32 cellular contexts compared by ENCODE assay signal in the genomic region with DNA sequence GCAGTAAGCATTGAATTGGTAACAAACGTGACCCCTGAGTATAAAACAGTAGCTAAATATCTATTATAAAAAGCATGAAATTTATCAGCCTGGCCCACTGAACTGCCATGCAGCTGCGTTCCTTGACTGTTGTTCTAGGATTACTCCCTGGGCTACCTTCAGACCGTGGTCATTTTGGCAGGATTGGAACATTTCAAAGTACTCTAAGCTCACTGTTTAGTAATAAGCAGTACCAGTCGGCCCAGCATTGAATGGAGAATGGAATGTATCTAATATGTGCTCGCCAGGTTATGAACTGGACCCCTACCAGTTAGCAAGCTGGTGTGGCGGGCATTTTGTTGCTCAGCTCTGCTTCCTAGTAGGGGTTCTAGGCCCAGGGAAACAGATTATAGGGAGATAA.
A peak's percentile ranks its signal among the peaks of the same experiment; 100 is the strongest.
DNase-seq lines count a peak whose midpoint lies in the region; ATAC-seq, FAIRE-seq and TF ChIP-seq lines count a peak whose summit lies in the region.
"Had no signal": no experiment of that assay in that cellular context is flagged by ENCODE, and none has a peak within 500 bp of the region (broad histone marks: within the 10 kb centered on the region; RNA-seq: fewer than 3 reads in every experiment).

No MANE protein-coding gene starts in this region.

- H3K79me2 ChIP-seq in GM23248 (ENCODE audit: insufficient read depth), result peaks cover 28% of the 10 kb centered on the region; the same call in 1 of the 2 replicates

- H3K27ac ChIP-seq in GM23248 (peak overlapping the region; percentile 28; the same call in 1 of the 2 replicates), SJCRH30 (peak overlapping the region; percentile 48; the same call in 1 of the 2 replicates), epithelial cell of prostate (peak overlapping the region; percentile 2), psoas muscle (no peak overlapping the region)
- H3K27ac ChIP-seq: adrenal gland, BLaER1 had no signal

- H4K20me1 ChIP-seq in GM23248 (ENCODE audit: insufficient read depth), result no peaks in the 10 kb centered on the region
- H4K20me1 ChIP-seq: BLaER1 had no signal

- H3K4me1 ChIP-seq in GM23248 (ENCODE audit: insufficient read depth) (peaks cover 35% of the 10 kb centered on the region), SJCRH30 (peaks cover 18% of the 10 kb centered on the region), psoas muscle (peaks cover 11% of the 10 kb centered on the region)
- H3K4me1 ChIP-seq: adrenal gland, BLaER1 had no signal

- FAIRE-seq in GM19239 (lab: Jason Lieb, UNC), result no peak

- no peaks in the 10 kb centered on the region for H3K27me3 ChIP-seq in GM23248 (replicated peaks; ENCODE audit: insufficient read depth)
- no peaks in the 10 kb centered on the region for H3K27me3 ChIP-seq in SJCRH30
- H3K27me3 ChIP-seq in psoas muscle (ENCODE audit: insufficient read depth in 3 of 3, low read length in 2 of 3), result no peaks in the 10 kb centered on the region
- H3K27me3 ChIP-seq: adrenal gland, BLaER1 had no signal

- H2AFZ ChIP-seq in GM23248, result no peak overlapping the region

- no peak for DNase-seq in GM23248
- DNase-seq in SJCRH30, result peak in 1 of 2 experiments; percentile 28
- no peak for DNase-seq in epithelial cell of prostate (ENCODE audit: low read depth, low spot score)
- no peak for DNase-seq in psoas muscle
- no peak for DNase-seq in H4 (ENCODE audit: low spot score)
- DNase-seq in GM19238 (ENCODE audit: insufficient read length, low spot score), result no peak
- DNase-seq in GM19239 (ENCODE audit: insufficient read length, low spot score), result no peak
- DNase-seq: activated CD4-positive, CD25-positive, alpha-beta regulatory T cell; activated CD8-positive, alpha-beta memory T cell treated with anti-CD3 and anti-CD28 coated beads, Interleukin-2, amount 10 ng/mL, durations not matched to agents 7 days and 5 days; activated naive CD4-positive, alpha-beta T cell treated with Interleukin-2 at 50 U/mL for 16 hours; activated T-cell treated with anti-CD3 and anti-CD28 coated beads, Interleukin-2, amount 50 U/mL, for 48 hours; adrenal gland; central memory CD4-positive, alpha-beta T cell; COR-L47; dermis blood vessel endothelial cell; GDM1; KG1; MM.1S; naive thymus-derived CD4-positive, alpha-beta T cell; NCI-H1417 treated with DMSO at 0.1 percent for 48 hours; NCI-H2081; NCI-H774; occipital lobe; retina; stimulated activated CD4-positive, alpha-beta T cell treated with anti-CD3 and anti-CD28 coated beads, Interleukin-4, amount 100 ng/mL, for 4 hours; SW 1271; T1000 had no signal

- no peak for TF ChIP-seq CTCF in psoas muscle (IDR thresholded peaks at IDR 0.05)

- no peak overlapping the region for H3K4me2 ChIP-seq in GM23248 (ENCODE audit: unreplicated experiment)
- H3K4me2 ChIP-seq: BLaER1 had no signal

- no peak overlapping the region for H3K4me3 ChIP-seq in GM23248
- no peak overlapping the region for H3K4me3 ChIP-seq in SJCRH30
- no peak overlapping the region for H3K4me3 ChIP-seq in psoas muscle
- H3K4me3 ChIP-seq: adrenal gland, BLaER1 had no signal

- H3K36me3 ChIP-seq in GM23248 (ENCODE audit: low read depth) (peaks cover 80% of the 10 kb centered on the region), SJCRH30 (peaks cover 24% of the 10 kb centered on the region), psoas muscle (ENCODE audit: insufficient read depth in 1 of 2, low read depth in 1 of 2) (peaks cover 0 to 47% of the 10 kb centered on the region in 2 donors)
- H3K36me3 ChIP-seq: adrenal gland, BLaER1 had no signal

- intact Hi-C loops in psoas muscle (cut with DNase I), result no loop called here

- in situ Hi-C loops in GM23248 (cut with MboI), result no loop called here

- H3F3A ChIP-seq in GM23248 (ENCODE audit: insufficient read depth), result peaks cover 78% of the 10 kb centered on the region

- no peak overlapping the region for H3K9ac ChIP-seq in GM23248
- H3K9ac ChIP-seq: BLaER1 had no signal

- peak in 3 of 4 donors; percentile 25 to 77 (median 58) for ATAC-seq in psoas muscle
- ATAC-seq in GM18517 (IDR thresholded peaks at IDR 0.05; ENCODE audit: unreplicated experiment), result no peak
- ATAC-seq: activated CD8-positive, alpha-beta memory T cell treated with anti-CD3 and anti-CD28 coated beads, Interleukin-2, amount 10 ng/mL, durations not matched to agents 7 days and 5 days; HCT116; left lobe of liver; naive thymus-derived CD4-positive, alpha-beta T cell; stimulated activated memory B cell treated with anti-CD40 and anti-IgM and Interleukin-4, amounts not matched to agents 10 μg/mL and 1 μg/mL and 100 μg/mL, for 72 hours had no signal

- no peaks in the 10 kb centered on the region for H3K9me3 ChIP-seq in GM23248 (ENCODE audit: low read depth)
- peaks cover 5% of the 10 kb centered on the region; the same call in 1 of the 2 replicates for H3K9me3 ChIP-seq in SJCRH30 (replicated peaks)
- no peaks in the 10 kb centered on the region for H3K9me3 ChIP-seq in psoas muscle
- H3K9me3 ChIP-seq: adrenal gland, BLaER1 had no signal

- 83% methylated on average over 6 of the region's 6 CpGs for WGBS in GM23248 (ENCODE audit: low coverage in 1 of 2, low lambda C conversion rate in 2 of 2, missing lambda C conversion rate in 2 of 2), 2 experiments
- WGBS in psoas muscle, 3 donors, result 33 to 46% (median 34%) methylated on average over 6 of the region's 6 CpGs

- no peaks in the 10 kb centered on the region for H3K9me2 ChIP-seq in GM23248 (ENCODE audit: insufficient read depth)
